ENCODE assay signal across 7 cellular contexts in the genomic region with DNA sequence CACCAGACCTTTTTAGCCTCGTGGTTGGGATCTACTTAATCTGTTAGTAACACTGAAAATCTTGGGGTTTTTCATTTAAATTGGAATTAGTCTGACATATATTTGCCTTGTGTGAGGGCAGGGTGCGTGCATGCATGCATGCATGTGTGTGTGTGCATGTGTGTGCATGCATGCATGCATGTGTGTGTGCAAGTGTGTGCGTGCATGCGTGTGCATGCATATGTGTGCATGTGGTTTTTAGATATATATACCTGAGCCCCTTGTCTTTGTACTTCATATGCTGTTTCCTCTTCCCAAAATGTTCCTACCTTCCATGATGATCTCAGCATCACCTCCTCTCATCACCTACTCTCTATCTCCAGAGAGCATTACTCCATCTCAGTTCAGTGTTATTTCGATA.
"Had no signal": no experiment of that assay in that cellular context is flagged by ENCODE, and none has a peak within 500 bp of the region (broad histone marks: within the 10 kb centered on the region; RNA-seq: fewer than 3 reads in every experiment).

No MANE protein-coding gene starts in this region.

- H3K4me1 ChIP-seq: HAP-1 had no signal

- H3K27ac ChIP-seq: GM23248 had no signal

- H2AFZ ChIP-seq: GM23248 had no signal

- DNase-seq: GM23248, GOT3, H7, IMR-90, KG1 had no signal

- H3K4me3 ChIP-seq: GM23248, HAP-1, K562 had no signal

- H3K36me3 ChIP-seq: HAP-1 had no signal
